In the genomic region with DNA sequence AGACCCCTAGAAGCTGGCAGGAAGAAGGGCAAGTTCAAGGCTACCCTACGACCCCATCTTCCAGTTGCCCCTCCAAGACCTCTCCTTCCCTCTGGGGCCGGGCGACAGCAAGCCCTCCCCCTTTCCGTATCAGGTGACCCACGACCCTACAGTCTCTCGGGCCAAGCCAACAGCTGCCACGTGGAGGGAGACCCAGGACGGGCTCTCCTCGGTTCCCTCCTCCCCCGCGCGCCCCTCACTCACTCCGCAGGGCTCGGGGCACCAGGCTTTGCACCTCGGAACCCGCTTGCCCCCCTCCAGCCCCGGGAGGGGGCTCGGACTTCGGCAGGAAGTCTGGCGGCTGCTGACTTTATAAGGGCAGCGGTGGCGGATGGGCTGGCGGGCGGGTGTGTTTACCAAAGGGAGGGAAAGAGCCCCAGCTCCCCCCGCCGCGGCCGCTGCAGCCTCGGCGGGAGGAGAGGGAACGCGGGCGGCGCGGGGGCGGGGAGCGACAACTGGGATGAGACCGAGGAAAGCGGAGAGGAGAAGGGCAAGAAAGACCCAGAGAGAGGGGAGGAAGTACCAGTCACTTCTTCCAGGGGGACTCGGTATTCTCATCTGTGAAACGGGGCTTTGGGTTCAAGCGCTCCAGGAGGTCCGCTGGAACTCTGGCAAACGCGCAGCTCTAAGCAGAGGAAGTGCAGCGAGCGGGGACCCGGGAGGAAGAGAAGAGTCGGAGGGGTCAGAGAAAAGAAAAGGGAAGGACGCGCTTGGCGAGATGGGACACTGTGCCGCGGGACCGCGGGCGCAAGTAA, we compare ENCODE assay signal across 1 cellular context.
TF ChIP-seq lines count a peak whose summit lies in the region.

No MANE protein-coding gene starts in this region.

TF ChIP-seq in K562, 482 proteins besides CTCF, POLR2A, EP300 and RAD21 (continued from another document and continues in another):
- TF ChIP-seq RHOXF2B (CRISPR knock-in tag; conservative IDR thresholded peaks at IDR 0.05) (no peak), GTF2A2 (tag; IDR thresholded peaks at IDR 0.05) (no peak), MXD1 (CRISPR knock-in tag; IDR thresholded peaks at IDR 0.05; ENCODE audit: borderline replicate concordance, poor library complexity, severe bottlenecking) (no peak), BMI1 (IDR thresholded peaks at IDR 0.05; ENCODE audit: low read length) (no peak), THAP12 (CRISPR knock-in tag; IDR thresholded peaks at IDR 0.05) (no peak), ELK3 (CRISPR knock-in tag; IDR thresholded peaks at IDR 0.05) (no peak), CCNT2 (IDR thresholded peaks at IDR 0.05; ENCODE audit: borderline replicate concordance, extremely low read depth, insufficient read length, low read depth, low read length) (peak; percentile 13), FOXA3 (CRISPR knock-in tag; conservative IDR thresholded peaks at IDR 0.05 in 1 of 2, IDR thresholded peaks at IDR 0.05 in 1 of 2) (peak in 1 of 2 experiments; percentile 77; a peak in 2 of 4 replicates), ZNF644 (tag; IDR thresholded peaks at IDR 0.05; ENCODE audit: low read depth) (no peak), MYC (IDR thresholded peaks at IDR 0.05; ENCODE audit: low read depth, low read length) (peak; percentile 70), MYC (CRISPR knock-in tag; IDR thresholded peaks at IDR 0.05; ENCODE audit: borderline replicate concordance, low read depth) (peak; percentile 27; the same call in 1 of the 2 replicates), PTBP1 (IDR thresholded peaks at IDR 0.05; ENCODE audit: low read depth, low read length) (no peak), CREB3L1 (IDR thresholded peaks at IDR 0.05; ENCODE audit: borderline replicate concordance, low read depth) (peak; percentile 85; the same call in 1 of the 2 replicates), MYNN (IDR thresholded peaks at IDR 0.05) (0 out of 2 replicates have a peak, but pooled peaks have one; percentile 4), MYNN (CRISPR knock-in tag; IDR thresholded peaks at IDR 0.05) (no peak), ATF1 (CRISPR knock-in tag; IDR thresholded peaks at IDR 0.05) (no peak), ATF1 (tag; IDR thresholded peaks at IDR 0.05) (no peak), EP400 (IDR thresholded peaks at IDR 0.05) (peak; percentile 88), CEBPG (CRISPR knock-in tag; IDR thresholded peaks at IDR 0.05) (no peak), CEBPG (tag; conservative IDR thresholded peaks at IDR 0.05 in 1 of 2, IDR thresholded peaks at IDR 0.05 in 1 of 2) (no peak), CHD1 (IDR thresholded peaks at IDR 0.05; ENCODE audit: low read length) (peak; percentile 65), CBX1 (IDR thresholded peaks at IDR 0.05; ENCODE audit: low read depth) (peak; percentile 50; the same call in 1 of the 2 replicates), SMAD2 (IDR thresholded peaks at IDR 0.05; ENCODE audit: low read depth, low read length) (no peak), ZFP36 (IDR thresholded peaks at IDR 0.05; ENCODE audit: low read depth, low read length, partially characterized antibody) (no peak), KLF1 (tag; IDR thresholded peaks at IDR 0.05) (0 out of 2 replicates have a peak, but pooled peaks have one; percentile 29), RBM25 (IDR thresholded peaks at IDR 0.05; ENCODE audit: low read depth, low read length, severe bottlenecking) (peak; percentile 63), L3MBTL2 (IDR thresholded peaks at IDR 0.05) (peak; percentile 74), SUPT5H (IDR thresholded peaks at IDR 0.05) (peak; percentile 33; the same call in 1 of the 2 replicates), CBFA2T2 (conservative IDR thresholded peaks at IDR 0.05) (0 out of 2 replicates have a peak, but pooled peaks have one; percentile 1), ESRRA (IDR thresholded peaks at IDR 0.05; ENCODE audit: borderline replicate concordance, low read depth) (no peak), NCOR1 (IDR thresholded peaks at IDR 0.05) (no peak), ZEB2 (IDR thresholded peaks at IDR 0.05) (no peak), KAT7 (CRISPR knock-in tag; IDR thresholded peaks at IDR 0.05; ENCODE audit: borderline replicate concordance) (peak; percentile 93; the same call in 1 of the 2 replicates), ID3 (CRISPR knock-in tag; IDR thresholded peaks at IDR 0.05) (no peak), ID3 (tag; IDR thresholded peaks at IDR 0.05) (no peak)
- TF ChIP-seq, protein P1, sequence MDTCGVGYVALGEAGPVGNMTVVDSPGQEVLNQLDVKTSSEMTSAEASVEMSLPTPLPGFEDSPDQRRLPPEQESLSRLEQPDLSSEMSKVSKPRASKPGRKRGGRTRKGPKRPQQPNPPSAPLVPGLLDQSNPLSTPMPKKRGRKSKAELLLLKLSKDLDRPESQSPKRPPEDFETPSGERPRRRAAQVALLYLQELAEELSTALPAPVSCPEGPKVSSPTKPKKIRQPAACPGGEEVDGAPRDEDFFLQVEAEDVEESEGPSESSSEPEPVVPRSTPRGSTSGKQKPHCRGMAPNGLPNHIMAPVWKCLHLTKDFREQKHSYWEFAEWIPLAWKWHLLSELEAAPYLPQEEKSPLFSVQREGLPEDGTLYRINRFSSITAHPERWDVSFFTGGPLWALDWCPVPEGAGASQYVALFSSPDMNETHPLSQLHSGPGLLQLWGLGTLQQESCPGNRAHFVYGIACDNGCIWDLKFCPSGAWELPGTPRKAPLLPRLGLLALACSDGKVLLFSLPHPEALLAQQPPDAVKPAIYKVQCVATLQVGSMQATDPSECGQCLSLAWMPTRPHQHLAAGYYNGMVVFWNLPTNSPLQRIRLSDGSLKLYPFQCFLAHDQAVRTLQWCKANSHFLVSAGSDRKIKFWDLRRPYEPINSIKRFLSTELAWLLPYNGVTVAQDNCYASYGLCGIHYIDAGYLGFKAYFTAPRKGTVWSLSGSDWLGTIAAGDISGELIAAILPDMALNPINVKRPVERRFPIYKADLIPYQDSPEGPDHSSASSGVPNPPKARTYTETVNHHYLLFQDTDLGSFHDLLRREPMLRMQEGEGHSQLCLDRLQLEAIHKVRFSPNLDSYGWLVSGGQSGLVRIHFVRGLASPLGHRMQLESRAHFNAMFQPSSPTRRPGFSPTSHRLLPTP (IDR thresholded peaks at IDR 0.05; ENCODE audit: borderline replicate concordance, extremely low read depth, insufficient read length) = no peak
- TF ChIP-seq, protein P2, sequence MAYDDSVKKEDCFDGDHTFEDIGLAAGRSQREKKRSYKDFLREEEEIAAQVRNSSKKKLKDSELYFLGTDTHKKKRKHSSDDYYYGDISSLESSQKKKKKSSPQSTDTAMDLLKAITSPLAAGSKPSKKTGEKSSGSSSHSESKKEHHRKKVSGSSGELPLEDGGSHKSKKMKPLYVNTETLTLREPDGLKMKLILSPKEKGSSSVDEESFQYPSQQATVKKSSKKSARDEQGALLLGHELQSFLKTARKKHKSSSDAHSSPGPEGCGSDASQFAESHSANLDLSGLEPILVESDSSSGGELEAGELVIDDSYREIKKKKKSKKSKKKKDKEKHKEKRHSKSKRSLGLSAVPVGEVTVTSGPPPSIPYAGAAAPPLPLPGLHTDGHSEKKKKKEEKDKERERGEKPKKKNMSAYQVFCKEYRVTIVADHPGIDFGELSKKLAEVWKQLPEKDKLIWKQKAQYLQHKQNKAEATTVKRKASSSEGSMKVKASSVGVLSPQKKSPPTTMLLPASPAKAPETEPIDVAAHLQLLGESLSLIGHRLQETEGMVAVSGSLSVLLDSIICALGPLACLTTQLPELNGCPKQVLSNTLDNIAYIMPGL (CRISPR knock-in tag; IDR thresholded peaks at IDR 0.05) = no peak
- TF ChIP-seq, protein P3, sequence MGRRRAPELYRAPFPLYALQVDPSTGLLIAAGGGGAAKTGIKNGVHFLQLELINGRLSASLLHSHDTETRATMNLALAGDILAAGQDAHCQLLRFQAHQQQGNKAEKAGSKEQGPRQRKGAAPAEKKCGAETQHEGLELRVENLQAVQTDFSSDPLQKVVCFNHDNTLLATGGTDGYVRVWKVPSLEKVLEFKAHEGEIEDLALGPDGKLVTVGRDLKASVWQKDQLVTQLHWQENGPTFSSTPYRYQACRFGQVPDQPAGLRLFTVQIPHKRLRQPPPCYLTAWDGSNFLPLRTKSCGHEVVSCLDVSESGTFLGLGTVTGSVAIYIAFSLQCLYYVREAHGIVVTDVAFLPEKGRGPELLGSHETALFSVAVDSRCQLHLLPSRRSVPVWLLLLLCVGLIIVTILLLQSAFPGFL (CRISPR knock-in tag; IDR thresholded peaks at IDR 0.05) = no peak
- TF ChIP-seq, protein P4, sequence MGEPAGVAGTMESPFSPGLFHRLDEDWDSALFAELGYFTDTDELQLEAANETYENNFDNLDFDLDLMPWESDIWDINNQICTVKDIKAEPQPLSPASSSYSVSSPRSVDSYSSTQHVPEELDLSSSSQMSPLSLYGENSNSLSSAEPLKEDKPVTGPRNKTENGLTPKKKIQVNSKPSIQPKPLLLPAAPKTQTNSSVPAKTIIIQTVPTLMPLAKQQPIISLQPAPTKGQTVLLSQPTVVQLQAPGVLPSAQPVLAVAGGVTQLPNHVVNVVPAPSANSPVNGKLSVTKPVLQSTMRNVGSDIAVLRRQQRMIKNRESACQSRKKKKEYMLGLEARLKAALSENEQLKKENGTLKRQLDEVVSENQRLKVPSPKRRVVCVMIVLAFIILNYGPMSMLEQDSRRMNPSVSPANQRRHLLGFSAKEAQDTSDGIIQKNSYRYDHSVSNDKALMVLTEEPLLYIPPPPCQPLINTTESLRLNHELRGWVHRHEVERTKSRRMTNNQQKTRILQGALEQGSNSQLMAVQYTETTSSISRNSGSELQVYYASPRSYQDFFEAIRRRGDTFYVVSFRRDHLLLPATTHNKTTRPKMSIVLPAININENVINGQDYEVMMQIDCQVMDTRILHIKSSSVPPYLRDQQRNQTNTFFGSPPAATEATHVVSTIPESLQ (CRISPR knock-in tag; IDR thresholded peaks at IDR 0.05) = no peak
- TF ChIP-seq, protein P5, sequence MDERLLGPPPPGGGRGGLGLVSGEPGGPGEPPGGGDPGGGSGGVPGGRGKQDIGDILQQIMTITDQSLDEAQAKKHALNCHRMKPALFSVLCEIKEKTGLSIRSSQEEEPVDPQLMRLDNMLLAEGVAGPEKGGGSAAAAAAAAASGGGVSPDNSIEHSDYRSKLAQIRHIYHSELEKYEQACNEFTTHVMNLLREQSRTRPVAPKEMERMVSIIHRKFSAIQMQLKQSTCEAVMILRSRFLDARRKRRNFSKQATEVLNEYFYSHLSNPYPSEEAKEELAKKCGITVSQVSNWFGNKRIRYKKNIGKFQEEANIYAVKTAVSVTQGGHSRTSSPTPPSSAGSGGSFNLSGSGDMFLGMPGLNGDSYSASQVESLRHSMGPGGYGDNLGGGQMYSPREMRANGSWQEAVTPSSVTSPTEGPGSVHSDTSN (CRISPR knock-in tag; IDR thresholded peaks at IDR 0.05; ENCODE audit: low read depth) = no peak
- TF ChIP-seq, protein P5 (tag; conservative IDR thresholded peaks at IDR 0.05; ENCODE audit: low read depth) = no peak
- TF ChIP-seq, protein P6, sequence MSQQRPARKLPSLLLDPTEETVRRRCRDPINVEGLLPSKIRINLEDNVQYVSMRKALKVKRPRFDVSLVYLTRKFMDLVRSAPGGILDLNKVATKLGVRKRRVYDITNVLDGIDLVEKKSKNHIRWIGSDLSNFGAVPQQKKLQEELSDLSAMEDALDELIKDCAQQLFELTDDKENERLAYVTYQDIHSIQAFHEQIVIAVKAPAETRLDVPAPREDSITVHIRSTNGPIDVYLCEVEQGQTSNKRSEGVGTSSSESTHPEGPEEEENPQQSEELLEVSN (IDR thresholded peaks at IDR 0.05; ENCODE audit: borderline replicate concordance in 1 of 2, extremely low read depth in 1 of 2, insufficient read depth in 1 of 2, insufficient read length in 1 of 2, low read depth in 1 of 2, low read length in 1 of 2, poor library complexity in 1 of 2, severe bottlenecking in 1 of 2) = peak; percentile 19 to 91
